ENCODE assay signal across 14 cellular contexts in genomic region chr19:38993271-38993670, GRCh38. TPM values are rescaled to one million over a fixed set of nuclear protein-coding genes. Genes with fewer than 3 reads are reported as not detected.
DNase-seq lines count a peak whose midpoint lies in the region; ATAC-seq and TF ChIP-seq lines count a peak whose summit lies in the region.
"Had no signal": no experiment of that assay in that cellular context is flagged by ENCODE, and none has a peak within 500 bp of the region (broad histone marks: within the 10 kb centered on the region; RNA-seq: fewer than 3 reads in every experiment).

No MANE protein-coding gene starts in this region.

- H3K4me3 ChIP-seq in fibroblast of lung (replicated peaks in 1 of 4; ENCODE audit: control extremely low read depth in 1 of 4, insufficient read depth in 1 of 4, low read depth in 3 of 4, low read length in 4 of 4) (no peak overlapping the region), retinal pigment epithelial cell (ENCODE audit: low read length) (no peak overlapping the region), aorta (ENCODE audit: low read length in 2 of 2) (no peak overlapping the region)

- no peaks in the 10 kb centered on the region for H3K27me3 ChIP-seq in fibroblast of lung (ENCODE audit: control insufficient read depth, insufficient read depth, low read length)
- H3K27me3 ChIP-seq in aorta (ENCODE audit: control insufficient read depth in 1 of 2, insufficient read depth in 2 of 2, low read length in 1 of 2) = peaks cover 0 to 13% of the 10 kb centered on the region in 2 donors

- H3K27ac ChIP-seq in fibroblast of lung (ENCODE audit: insufficient read depth, low read length) (no peak overlapping the region), aorta (ENCODE audit: low read depth in 1 of 2, low read length in 2 of 2) (no peak overlapping the region)

- H3K27me3 Mint-ChIP-seq in HFFc6 (ENCODE audit: insufficient read depth) = peaks cover 12% of the 10 kb centered on the region
- peaks cover 27% of the 10 kb centered on the region for H3K27me3 Mint-ChIP-seq in activated naive CD4-positive, alpha-beta T cell treated with anti-CD3 and anti-CD28 coated beads for 36 hours (ENCODE audit: low read depth)

- H3K9ac ChIP-seq in fibroblast of lung (ENCODE audit: insufficient read depth, low read length) = no peak overlapping the region

- H3K27ac Mint-ChIP-seq in HFFc6 = peak overlapping the region; percentile 78
- no peak overlapping the region for H3K27ac Mint-ChIP-seq in activated naive CD4-positive, alpha-beta T cell treated with anti-CD3 and anti-CD28 coated beads for 36 hours
- H3K27ac Mint-ChIP-seq: memory B cell had no signal

- H2AFZ ChIP-seq in fibroblast of lung (ENCODE audit: low read length) = peak overlapping the region; percentile 32

- DNase-seq in HFFc6 (peak; percentile 77), SW480 (ENCODE audit: low spot score) (peak; percentile 30), fibroblast of lung (ENCODE audit: low read depth in 2 of 2) (peak in 1 of 2 donors; percentile 82), retinal pigment epithelial cell (ENCODE audit: low read depth) (peak; percentile 53), aorta (no peak)
- no peak for DNase-seq in activated naive CD4-positive, alpha-beta T cell treated with anti-CD3 and anti-CD28 coated beads for 36 hours
- DNase-seq in central memory CD4-positive, alpha-beta T cell = no peak
- DNase-seq: activated CD4-positive, alpha-beta T cell treated with anti-CD3 and anti-CD28 coated beads, Interleukin-2, amount 50 U/mL, for 1 hour; activated gamma-delta T cell; DMS53; hippocampal formation; NCI-H1417 had no signal

- WGBS in aorta, 2 donors = 58 to 68% methylated on average over 3 of the region's 3 CpGs

- intact Hi-C loops in activated naive CD4-positive, alpha-beta T cell treated with anti-CD3 and anti-CD28 coated beads for 36 hours (cut with micrococcal nuclease) = no loop called here
- intact Hi-C loops in aorta (cut with DNase I) = no loop called here

- no peaks in the 10 kb centered on the region for H3K36me3 Mint-ChIP-seq in HFFc6 (ENCODE audit: low read depth)
- H3K36me3 Mint-ChIP-seq in activated naive CD4-positive, alpha-beta T cell treated with anti-CD3 and anti-CD28 coated beads for 36 hours (ENCODE audit: low read depth) = no peaks in the 10 kb centered on the region

- no peak overlapping the region for H3K4me3 Mint-ChIP-seq in HFFc6
- no peak overlapping the region for H3K4me3 Mint-ChIP-seq in activated naive CD4-positive, alpha-beta T cell treated with anti-CD3 and anti-CD28 coated beads for 36 hours
- H3K4me3 Mint-ChIP-seq: memory B cell had no signal

- no peaks in the 10 kb centered on the region for H4K20me1 ChIP-seq in fibroblast of lung (ENCODE audit: control insufficient read depth, extremely low read depth, insufficient read depth, low read length)

- CTCF ChIA-PET in activated naive CD4-positive, alpha-beta T cell treated with anti-CD3 and anti-CD28 coated beads for 36 hours (lab: Charles Lee) = no interaction called here

- no peaks in the 10 kb centered on the region for H3K4me1 ChIP-seq in fibroblast of lung (ENCODE audit: control insufficient read depth, extremely low read depth, insufficient read depth, low read length)
- no peaks in the 10 kb centered on the region for H3K4me1 ChIP-seq in aorta (ENCODE audit: control insufficient read depth in 1 of 2, insufficient read depth in 2 of 2, low read length in 2 of 2)

- TF ChIP-seq CTCF in HFFc6 (IDR thresholded peaks at IDR 0.05) (no peak), fibroblast of lung (conservative IDR thresholded peaks at IDR 0.05 in 1 of 2, IDR thresholded peaks at IDR 0.05 in 1 of 2; ENCODE audit: low read depth in 1 of 2, low read length in 2 of 2) (no peak), retinal pigment epithelial cell (conservative IDR thresholded peaks at IDR 0.05; ENCODE audit: low read depth, low read length) (no peak)

- ATAC-seq in HG02870 (IDR thresholded peaks at IDR 0.05; ENCODE audit: unreplicated experiment) (no peak), aorta (ENCODE audit: low FRiP score) (no peak)

- no peaks in the 10 kb centered on the region for H3K9me3 ChIP-seq in fibroblast of lung (ENCODE audit: control insufficient read depth, insufficient read depth, low read depth, low read length)
- H3K9me3 ChIP-seq in aorta (ENCODE audit: control insufficient read depth, low read length) = peaks cover 6% of the 10 kb centered on the region

- no peaks in the 10 kb centered on the region for H3K36me3 ChIP-seq in fibroblast of lung (ENCODE audit: control insufficient read depth, insufficient read depth, low read length)
- no peaks in the 10 kb centered on the region for H3K36me3 ChIP-seq in aorta (ENCODE audit: control insufficient read depth in 1 of 2, insufficient read depth in 2 of 2, low read length in 1 of 2)

- no peaks in the 10 kb centered on the region for H3K79me2 ChIP-seq in fibroblast of lung (ENCODE audit: control insufficient read depth, insufficient read depth, low read length)

- H3K4me1 Mint-ChIP-seq in HFFc6 (ENCODE audit: low read depth) = peaks cover 45% of the 10 kb centered on the region
- H3K4me1 Mint-ChIP-seq in activated naive CD4-positive, alpha-beta T cell treated with anti-CD3 and anti-CD28 coated beads for 36 hours (ENCODE audit: low read depth) = no peaks in the 10 kb centered on the region
- H3K4me1 Mint-ChIP-seq: memory B cell had no signal

- H3K9me3 Mint-ChIP-seq in HFFc6 = no peaks in the 10 kb centered on the region
- H3K9me3 Mint-ChIP-seq in activated naive CD4-positive, alpha-beta T cell treated with anti-CD3 and anti-CD28 coated beads for 36 hours = no peaks in the 10 kb centered on the region

- H3K4me2 ChIP-seq in fibroblast of lung (ENCODE audit: extremely low read depth, insufficient read depth, low read length) = no peak overlapping the region

RNA-seq across cellular contexts. Expression of gene FBXO17, which starts 17.7 kb away (rescaled TPM):
- total RNA-seq in HFFc6 (2021; fragmentation: NEBNext Ultra II Directional; extraction: Animal tissue kit (Norgen Biotek cat#: 25700)) = 10 to 100 TPM; 17.5 to 21.5 (median 18.7) TPM
- total RNA-seq in fibroblast of lung (25.8 and 26.7 TPM in 2 replicates), aorta (10 to 100 TPM; 23.6 to 33.0 TPM)
- polyA plus RNA-seq in fibroblast of lung (9.8 and 10.2 TPM in 2 replicates), aorta (10 to 100 TPM in 1 of 2 donors, 1 to 10 TPM in 1; 8.3 to 26.0 TPM)
- 18.8 and 19.8 TPM in 2 replicates for polyA plus RNA-seq in fibroblast of lung (2012)
- 14.9 and 16.3 TPM in 2 replicates for polyA minus RNA-seq in fibroblast of lung (ENCODE audit: low replicate concordance)
- total RNA-seq in activated naive CD4-positive, alpha-beta T cell treated with anti-CD3 and anti-CD28 coated beads for 36 hours = under 1 TPM in 1 of 2 experiments, not detected in 1; 0.07 TPM

RNA-seq across cellular contexts. Expression of gene FBXO27, which starts 39.1 kb away (rescaled TPM):
- total RNA-seq in HFFc6 (2021; fragmentation: NEBNext Ultra II Directional; extraction: Animal tissue kit (Norgen Biotek cat#: 25700)) = 1 to 10 TPM in 3 of 6 experiments, under 1 TPM in 3; 0.47 to 2.2 (median 0.90) TPM
- total RNA-seq in fibroblast of lung (3.6 and 3.9 TPM in 2 replicates), aorta (1 to 10 TPM; 5.0 to 8.6 TPM)
- polyA plus RNA-seq in fibroblast of lung (0.83 and 1.6 TPM in 2 replicates), aorta (1 to 10 TPM in 1 of 2 donors, under 1 TPM in 1; 0.25 to 2.8 TPM)
- 0.94 and 2.4 TPM in 2 replicates for polyA plus RNA-seq in fibroblast of lung (2012)
- 2.4 and 16.6 TPM in 2 replicates for polyA minus RNA-seq in fibroblast of lung (ENCODE audit: low replicate concordance)
- 1 to 10 TPM; 1.0 to 1.8 TPM for total RNA-seq in activated naive CD4-positive, alpha-beta T cell treated with anti-CD3 and anti-CD28 coated beads for 36 hours

Comparison
In these comparisons a context has a peak if more than half of its experiments do, and no peak if none do; other contexts are left out.
1. DNase-seq: peak in HFFc6 (single experiment), SW480 (single experiment) and retinal pigment epithelial cell (single experiment); none in activated naive CD4-positive, alpha-beta T cell treated with anti-CD3 and anti-CD28 coated beads for 36 hours (single experiment), aorta (0 of 2) and central memory CD4-positive, alpha-beta T cell (single experiment).
2. RNA of gene FBXO17, which starts 17.7 kb away (total RNA-seq): 23.6 to 33.0 TPM in aorta, 25.8 to 26.7 TPM in fibroblast of lung and 17.5 to 21.5 TPM in HFFc6; 0.07 TPM in activated naive CD4-positive, alpha-beta T cell treated with anti-CD3 and anti-CD28 coated beads for 36 hours; every median in the first group is over 10 times any median in the second.